Comparison of ENCODE assay signal across 7 cellular contexts in genomic region chr19:11446652-11447301, GRCh38. TPM values are rescaled to one million over a fixed set of nuclear protein-coding genes. Genes with fewer than 3 reads are reported as not detected.
DNase-seq lines count a peak whose midpoint lies in the region; ATAC-seq and TF ChIP-seq lines count a peak whose summit lies in the region.

No MANE protein-coding gene starts in this region.

- H4K20me1 ChIP-seq in OCI-LY3 (ENCODE audit: insufficient read depth, low read length), result 0 out of 2 replicates have a peak, but pooled peaks cover 2% of the 10 kb centered on the region

- H2AFZ ChIP-seq in OCI-LY3 (ENCODE audit: low read depth, low read length), result no peak overlapping the region

- TF ChIP-seq CTCF in GM12864 (IDR thresholded peaks at IDR 0.05; ENCODE audit: low read depth, low read length, missing control alignments), result peak; percentile 74
- peak; percentile 81 for TF ChIP-seq CTCF in OCI-LY3 (IDR thresholded peaks at IDR 0.05; ENCODE audit: low read depth, low read length)
- TF ChIP-seq CTCF in heart right ventricle (IDR thresholded peaks at IDR 0.05), result peak; percentile 59 to 81 (median 74)

- no peak overlapping the region for H3K4me3 Mint-ChIP-seq in activated naive CD8-positive, alpha-beta T cell treated with anti-CD3 and anti-CD28 coated beads for 36 hours

- H3K36me3 Mint-ChIP-seq in activated naive CD8-positive, alpha-beta T cell treated with anti-CD3 and anti-CD28 coated beads for 36 hours, result peaks cover 5% of the 10 kb centered on the region

- H3K79me2 ChIP-seq in OCI-LY3 (ENCODE audit: low read length), result no peaks in the 10 kb centered on the region

- intact Hi-C loops in heart right ventricle (cut with DNase I), result loop anchor here in 7 of 10 donors (1.0 to 10.0 kb wide), 5 partner anchors 69 to 154 kb away; partner anchors contain the start of gene TSPAN16 (in 2 of the 7)

- H3K4me3 ChIP-seq in GM12864 (ENCODE audit: low read depth, low read length) (no peak overlapping the region), OCI-LY3 (ENCODE audit: low read length) (no peak overlapping the region), heart right ventricle (no peak overlapping the region)

- DNase-seq in GM12864 (ENCODE audit: low read depth) (no peak), heart right ventricle (peak; percentile 39 to 74), putamen (ENCODE audit: low spot score) (peak; percentile 90)
- DNase-seq in activated naive CD8-positive, alpha-beta T cell treated with anti-CD3 and anti-CD28 coated beads for 36 hours, result peak; percentile 41

- no peaks in the 10 kb centered on the region for H3K27me3 Mint-ChIP-seq in activated naive CD8-positive, alpha-beta T cell treated with anti-CD3 and anti-CD28 coated beads for 36 hours

- H3K27ac Mint-ChIP-seq in activated naive CD8-positive, alpha-beta T cell treated with anti-CD3 and anti-CD28 coated beads for 36 hours, result no peak overlapping the region

- H3K4me1 ChIP-seq in OCI-LY3 (ENCODE audit: low read length), result peaks cover 7% of the 10 kb centered on the region; the same call in 1 of the 2 replicates
- peaks cover 0 to 20% (median 0%) of the 10 kb centered on the region in 9 donors for H3K4me1 ChIP-seq in heart right ventricle

- H3K36me3 ChIP-seq in OCI-LY3 (replicated peaks; ENCODE audit: low read depth, low read length) (peaks cover 46% of the 10 kb centered on the region), heart right ventricle (peaks cover 0 to 93% (median 39%) of the 10 kb centered on the region in 9 donors)

- ATAC-seq in heart right ventricle (peak; percentile 72 to 80 (median 76)), HG03439 (IDR thresholded peaks at IDR 0.05; ENCODE audit: unreplicated experiment) (no peak), GM21619 (IDR thresholded peaks at IDR 0.05; ENCODE audit: unreplicated experiment) (no peak)

- H3K9me3 ChIP-seq in OCI-LY3 (ENCODE audit: insufficient read depth, low read length), result no peaks in the 10 kb centered on the region
- H3K9me3 ChIP-seq in heart right ventricle, result no peaks in the 10 kb centered on the region

- H3K4me2 ChIP-seq in OCI-LY3 (ENCODE audit: low read length), result no peak overlapping the region

- H3K27me3 ChIP-seq in OCI-LY3 (ENCODE audit: low read depth, low read length), result no peaks in the 10 kb centered on the region
- H3K27me3 ChIP-seq in heart right ventricle, result no peaks in the 10 kb centered on the region

- no peaks in the 10 kb centered on the region for H3K4me1 Mint-ChIP-seq in activated naive CD8-positive, alpha-beta T cell treated with anti-CD3 and anti-CD28 coated beads for 36 hours

- 70 to 71% methylated on average over 23 of the region's 23 CpGs for WGBS in heart right ventricle, 2 donors

- H3K9ac ChIP-seq in OCI-LY3 (ENCODE audit: low read length), result no peak overlapping the region

- H3K9me3 Mint-ChIP-seq in activated naive CD8-positive, alpha-beta T cell treated with anti-CD3 and anti-CD28 coated beads for 36 hours, result no peaks in the 10 kb centered on the region

- H3K27ac ChIP-seq in OCI-LY3 (ENCODE audit: low read length) (no peak overlapping the region), heart right ventricle (no peak overlapping the region)

RNA-seq across cellular contexts. Expression of gene PRKCSH, which starts 11.3 kb away (rescaled TPM):
- total RNA-seq in activated naive CD8-positive, alpha-beta T cell treated with anti-CD3 and anti-CD28 coated beads for 36 hours, result 100 to 1,000 TPM; 212 to 222 TPM
- 100 to 1,000 TPM; 106 to 177 (median 123) TPM for total RNA-seq in heart right ventricle
- polyA plus RNA-seq in heart right ventricle, result 10 to 100 TPM; 84.3 to 96.9 TPM

RNA-seq across cellular contexts. Expression of gene ODAD3, which starts 11.9 kb away (rescaled TPM):
- under 1 TPM; 0.27 to 0.32 TPM for total RNA-seq in activated naive CD8-positive, alpha-beta T cell treated with anti-CD3 and anti-CD28 coated beads for 36 hours
- total RNA-seq in heart right ventricle, result under 1 TPM in 9 of 10 donors, not detected in 1; 0.17 to 0.64 (median 0.34) TPM
- polyA plus RNA-seq in heart right ventricle, result 1 to 10 TPM in 1 of 2 donors, under 1 TPM in 1; 0.83 to 2.2 TPM

RNA-seq across cellular contexts. Expression of gene RGL3, which starts 27.7 kb away (rescaled TPM):
- not detected for total RNA-seq in activated naive CD8-positive, alpha-beta T cell treated with anti-CD3 and anti-CD28 coated beads for 36 hours
- 10 to 100 TPM in 2 of 10 donors, 1 to 10 TPM in 8; 1.2 to 14.4 (median 3.2) TPM for total RNA-seq in heart right ventricle
- 10 to 100 TPM in 1 of 2 donors, 1 to 10 TPM in 1; 5.2 to 37.5 TPM for polyA plus RNA-seq in heart right ventricle

RNA-seq across cellular contexts. Expression of gene ELAVL3, which starts 34.1 kb away (rescaled TPM):
- total RNA-seq in activated naive CD8-positive, alpha-beta T cell treated with anti-CD3 and anti-CD28 coated beads for 36 hours, result not detected
- under 1 TPM in 7 of 10 donors, not detected in 3; 0.07 to 0.44 (median 0.23) TPM for total RNA-seq in heart right ventricle
- under 1 TPM; 0.10 to 0.15 TPM for polyA plus RNA-seq in heart right ventricle

RNA-seq across cellular contexts. Expression of gene ZNF653, which starts 58.9 kb away (rescaled TPM):
- 10 to 100 TPM; 12.9 to 13.1 TPM for total RNA-seq in activated naive CD8-positive, alpha-beta T cell treated with anti-CD3 and anti-CD28 coated beads for 36 hours
- total RNA-seq in heart right ventricle, result 1 to 10 TPM; 2.3 to 6.2 (median 4.0) TPM
- 1 to 10 TPM; 5.9 to 7.8 TPM for polyA plus RNA-seq in heart right ventricle

Comparison
In these comparisons a context has a peak if more than half of its experiments do, and no peak if none do; other contexts are left out.
1. ATAC-seq: peak in heart right ventricle (8 of 8); none in HG03439 (single experiment) and GM21619 (single experiment).
2. Peak in every context shown above with its lines, with median percentiles within 50 percentile points of each other: CTCF ChIP-seq.